Comparison of ENCODE assay signal across 20 cellular contexts in genomic region chr2:179682756-179683155, GRCh38.
"Had no signal": no experiment of that assay in that cellular context is flagged by ENCODE, and none has a peak within 500 bp of the region (broad histone marks: within the 10 kb centered on the region; RNA-seq: fewer than 3 reads in every experiment).

No MANE protein-coding gene starts in this region.

- H3K4me3 ChIP-seq: colonic mucosa, mucosa of descending colon, prostate gland had no signal

- H3K36me3 ChIP-seq: colonic mucosa, prostate gland had no signal

- DNase-seq: activated CD4-positive, alpha-beta T cell treated with anti-CD3 and anti-CD28 coated beads for 36 hours; activated CD8-positive, alpha-beta memory T cell treated with anti-CD3 and anti-CD28 coated beads, Interleukin-2, amount 50 U/mL, for 4 hours; activated CD8-positive, alpha-beta T cell treated with anti-CD3 and anti-CD28 coated beads for 36 hours; activated gamma-delta T cell treated with Interleukin-2 at 50 U/mL for 16 hours; activated T-cell treated with anti-CD3 and anti-CD28 coated beads, Interleukin-2, amount 50 U/mL, for 72 hours; colonic mucosa; effector CD4-positive, alpha-beta T cell; foreskin keratinocyte; head of caudate nucleus; mucosa of descending colon; naive thymus-derived CD8-positive, alpha-beta T cell; stimulated activated CD4-positive, alpha-beta T cell treated with anti-CD3 and anti-CD28 coated beads, Interleukin-2, amount 100 ng/mL, for 24 hours; stimulated activated naive B cell treated with anti-CD40 and anti-IgM and Interleukin-4, amounts not matched to agents 10 μg/mL and 1 μg/mL and 100 μg/mL, for 72 hours; trophoblast cell had no signal

- H3K27me3 ChIP-seq: colonic mucosa, foreskin keratinocyte had no signal

- ATAC-seq: activated CD4-positive, alpha-beta T cell treated with anti-CD3 and anti-CD28 coated beads for 36 hours; activated CD8-positive, alpha-beta T cell treated with anti-CD3 and anti-CD28 coated beads for 36 hours; activated T-cell treated with anti-CD3 and anti-CD28 coated beads, Interleukin-2, amount 50 U/mL, for 72 hours; foreskin keratinocyte; left lobe of liver; mucosa of descending colon; naive thymus-derived CD8-positive, alpha-beta T cell; sciatic nerve; stimulated activated naive B cell treated with anti-CD40 and anti-IgM and Interleukin-4, amounts not matched to agents 10 μg/mL and 1 μg/mL and 100 μg/mL, for 72 hours had no signal

- H3K27ac Mint-ChIP-seq: activated CD4-positive, alpha-beta T cell treated with anti-CD3 and anti-CD28 coated beads for 36 hours; activated CD8-positive, alpha-beta T cell treated with anti-CD3 and anti-CD28 coated beads for 36 hours; activated T-cell treated with anti-CD3 and anti-CD28 coated beads, Interleukin-2, amount 50 U/mL, for 72 hours; naive thymus-derived CD8-positive, alpha-beta T cell; stimulated activated naive B cell treated with anti-CD40 and anti-IgM and Interleukin-4, amounts not matched to agents 10 μg/mL and 1 μg/mL and 100 μg/mL, for 72 hours had no signal

- H3K4me1 Mint-ChIP-seq: activated CD4-positive, alpha-beta T cell treated with anti-CD3 and anti-CD28 coated beads for 36 hours; naive thymus-derived CD8-positive, alpha-beta T cell; stimulated activated naive B cell treated with anti-CD40 and anti-IgM and Interleukin-4, amounts not matched to agents 10 μg/mL and 1 μg/mL and 100 μg/mL, for 72 hours had no signal

- H3K27me3 Mint-ChIP-seq: activated CD4-positive, alpha-beta T cell treated with anti-CD3 and anti-CD28 coated beads for 36 hours; activated CD8-positive, alpha-beta T cell treated with anti-CD3 and anti-CD28 coated beads for 36 hours; stimulated activated naive B cell treated with anti-CD40 and anti-IgM and Interleukin-4, amounts not matched to agents 10 μg/mL and 1 μg/mL and 100 μg/mL, for 72 hours had no signal

- H3K36me3 Mint-ChIP-seq: naive thymus-derived CD8-positive, alpha-beta T cell; stimulated activated naive B cell treated with anti-CD40 and anti-IgM and Interleukin-4, amounts not matched to agents 10 μg/mL and 1 μg/mL and 100 μg/mL, for 72 hours had no signal

- H3K4me3 Mint-ChIP-seq: activated CD4-positive, alpha-beta T cell treated with anti-CD3 and anti-CD28 coated beads for 36 hours; activated CD8-positive, alpha-beta T cell treated with anti-CD3 and anti-CD28 coated beads for 36 hours; activated T-cell treated with anti-CD3 and anti-CD28 coated beads, Interleukin-2, amount 50 U/mL, for 72 hours; naive thymus-derived CD8-positive, alpha-beta T cell; stimulated activated naive B cell treated with anti-CD40 and anti-IgM and Interleukin-4, amounts not matched to agents 10 μg/mL and 1 μg/mL and 100 μg/mL, for 72 hours had no signal

- FAIRE-seq: astrocyte, endothelial cell of umbilical vein, islet of Langerhans had no signal

- H3K4me1 ChIP-seq: colonic mucosa, foreskin keratinocyte, prostate gland had no signal

- H3K9me3 Mint-ChIP-seq: activated CD8-positive, alpha-beta T cell treated with anti-CD3 and anti-CD28 coated beads for 36 hours; stimulated activated naive B cell treated with anti-CD40 and anti-IgM and Interleukin-4, amounts not matched to agents 10 μg/mL and 1 μg/mL and 100 μg/mL, for 72 hours had no signal

- H3K9me3 ChIP-seq: colonic mucosa, mucosa of descending colon, prostate gland had no signal

- H3K27ac ChIP-seq: colonic mucosa, foreskin keratinocyte, prostate gland had no signal
